In genomic region chr6:44128020-44128917, GRCh38 we compare ENCODE assay signal across 8 cellular contexts. TPM values are rescaled to one million over a fixed set of nuclear protein-coding genes. Genes with fewer than 3 reads are reported as not detected.
DNase-seq lines count a peak whose midpoint lies in the region; ATAC-seq and TF ChIP-seq lines count a peak whose summit lies in the region.

No MANE protein-coding gene starts in this region.

- WGBS in body of pancreas, 2 donors, result 2 to 3% methylated on average over 29 to 48 of the region's 49 CpGs

- peak overlapping the region; percentile 28 to 97 (median 80) for H3K27ac ChIP-seq in body of pancreas

- ATAC-seq in body of pancreas (peak; percentile 44), HG03571 (IDR thresholded peaks at IDR 0.05; ENCODE audit: unreplicated experiment) (no peak)

- H3K27me3 ChIP-seq in NT2/D1 (ENCODE audit: insufficient read depth, insufficient read length), result peaks cover 11% of the 10 kb centered on the region
- H3K27me3 ChIP-seq in body of pancreas, result no peaks in the 10 kb centered on the region
- no peaks in the 10 kb centered on the region for H3K27me3 ChIP-seq in skeletal muscle satellite cell (ENCODE audit: control insufficient read depth, insufficient read depth, low read length)

- H3K4me2 ChIP-seq in skeletal muscle satellite cell (ENCODE audit: low read length), result peak overlapping the region; percentile 98

- H3K9me3 ChIP-seq in NT2/D1 (ENCODE audit: insufficient read depth, low read length), result no peaks in the 10 kb centered on the region
- H3K9me3 ChIP-seq in body of pancreas, result no peaks in the 10 kb centered on the region
- no peaks in the 10 kb centered on the region for H3K9me3 ChIP-seq in iPS-18c (ENCODE audit: control insufficient read depth, insufficient read depth, low read length)
- no peaks in the 10 kb centered on the region for H3K9me3 ChIP-seq in skeletal muscle satellite cell (replicated peaks; ENCODE audit: low read length)

- intact Hi-C loops in body of pancreas (cut with DNase I), result no loop called here

- H3K4me3 ChIP-seq in GM12875 (ENCODE audit: low read depth, low read length), result peak overlapping the region; percentile 70
- peak overlapping the region; percentile 57 for H3K4me3 ChIP-seq in NT2/D1 (ENCODE audit: insufficient read length, low read depth)
- peak overlapping the region; percentile 74 to 98 for H3K4me3 ChIP-seq in body of pancreas
- peak overlapping the region; percentile 84 for H3K4me3 ChIP-seq in iPS-18c (ENCODE audit: insufficient read depth, low read depth, low read length)
- H3K4me3 ChIP-seq in skeletal muscle satellite cell (ENCODE audit: low read length), result peak overlapping the region; percentile 85

- no peak for TF ChIP-seq POLR2A in body of pancreas (IDR thresholded peaks at IDR 0.05)

- H3K36me3 ChIP-seq in NT2/D1 (ENCODE audit: insufficient read depth, insufficient read length, low read length) (peaks cover 14% of the 10 kb centered on the region), body of pancreas (replicated peaks in 1 of 2; ENCODE audit: insufficient read depth in 1 of 2, low read depth in 2 of 2) (no peaks in the 10 kb centered on the region), skeletal muscle satellite cell (ENCODE audit: insufficient read depth, low read length) (no peaks in the 10 kb centered on the region)

- H3K9ac ChIP-seq in NT2/D1 (ENCODE audit: insufficient read length, low read depth), result peak overlapping the region; percentile 79
- H3K9ac ChIP-seq in skeletal muscle satellite cell (ENCODE audit: low read depth, low read length), result peak overlapping the region; percentile 80

- peak; percentile 56 for DNase-seq in AG08395 (ENCODE audit: low spot score)
- DNase-seq in NT2/D1 (ENCODE audit: low read depth, low spot score), result no peak
- peak; percentile 41 to 60 (median 54) for DNase-seq in body of pancreas
- DNase-seq in NCI-H1436 (lab: John Stamatoyannopoulos, UW), result no peak

- H3K4me1 ChIP-seq in NT2/D1 (ENCODE audit: insufficient read depth, insufficient read length) (peaks cover 10% of the 10 kb centered on the region), body of pancreas (peaks cover 51% of the 10 kb centered on the region), skeletal muscle satellite cell (ENCODE audit: control insufficient read depth, insufficient read depth, low read length) (peaks cover 38% of the 10 kb centered on the region)

- TF ChIP-seq CTCF in GM12875 (IDR thresholded peaks at IDR 0.05; ENCODE audit: borderline replicate concordance, insufficient read depth, low read depth, low read length) (0 out of 2 replicates have a peak, but pooled peaks have one; percentile 5), body of pancreas (IDR thresholded peaks at IDR 0.05) (peak in 4 of 7 experiments; percentile 28 to 36 (median 34))

RNA-seq across cellular contexts. Expression of gene TMEM63B, which starts 0.9 kb away (rescaled TPM):
- total RNA-seq in body of pancreas, result 10 to 100 TPM in 1 of 2 donors, 1 to 10 TPM in 1; 7.6 to 11.9 TPM
- total RNA-seq in skeletal muscle satellite cell (2012; rRNA removed), result 17.7 and 25.1 TPM in 2 replicates

RNA-seq across cellular contexts. Expression of gene MRPL14, which starts 1.0 kb away (rescaled TPM):
- 10 to 100 TPM; 14.8 to 20.8 TPM for total RNA-seq in body of pancreas
- 50.2 and 58.1 TPM in 2 replicates for total RNA-seq in skeletal muscle satellite cell (2012; rRNA removed)

RNA-seq across cellular contexts. Expression of gene CAPN11, which starts 30.4 kb away (rescaled TPM):
- under 1 TPM in 1 of 2 donors, not detected in 1; 0.66 TPM for total RNA-seq in body of pancreas
- total RNA-seq in skeletal muscle satellite cell (2012; rRNA removed), result 0.22 TPM in 1 of 2 replicates, not detected in the other

Comparison
In these comparisons a context has a peak if more than half of its experiments do, and no peak if none do; other contexts are left out.
1. DNase-seq: peak in AG08395 (single experiment) and body of pancreas (4 of 4); none in NT2/D1 (single experiment) and NCI-H1436 (single experiment).
2. Peak in every context shown above with its lines, with median percentiles within 50 percentile points of each other: H3K4me3 ChIP-seq.